8 cellular contexts compared by ENCODE assay signal in the genomic region with DNA sequence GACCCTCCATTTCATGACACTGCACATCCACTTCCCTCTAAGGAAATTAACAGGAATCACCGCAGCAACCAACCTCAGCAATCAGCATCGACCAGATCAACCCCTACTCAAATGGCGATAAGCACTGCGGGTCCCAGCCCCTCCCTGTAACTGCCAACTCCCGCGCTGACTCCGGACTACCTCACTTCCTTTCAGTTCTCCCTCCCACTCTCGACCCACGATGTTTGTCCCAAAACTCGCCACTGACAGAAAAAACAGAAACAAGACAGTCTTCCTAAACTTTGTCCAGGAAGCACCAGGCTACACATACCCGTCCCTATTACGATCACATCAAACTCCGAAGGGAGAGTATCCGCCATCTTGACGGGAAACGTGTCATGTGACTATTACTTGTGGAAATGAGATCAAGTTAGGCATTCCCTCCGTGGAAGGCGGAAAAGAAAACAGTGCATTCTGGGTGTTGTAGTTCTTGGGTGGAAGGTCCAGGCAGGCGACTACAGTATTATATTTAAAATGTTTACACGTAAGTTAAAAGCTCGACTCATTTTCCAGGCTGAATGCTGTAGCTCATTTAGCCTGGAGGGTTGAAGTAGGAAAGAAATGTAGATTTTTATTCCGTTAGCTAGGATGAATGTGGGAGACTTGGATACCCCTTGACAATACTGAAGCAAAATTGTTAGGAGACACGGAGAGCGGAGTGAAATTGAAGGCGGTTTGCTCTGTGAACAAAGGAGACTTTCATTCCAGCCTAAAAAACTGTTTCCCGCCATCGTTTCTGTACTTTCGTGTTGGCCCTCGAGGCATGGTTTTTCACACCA. TPM values are rescaled to one million over a fixed set of nuclear protein-coding genes. Genes with fewer than 3 reads are reported as not detected.
DNase-seq lines count a peak whose midpoint lies in the region; ATAC-seq and TF ChIP-seq lines count a peak whose summit lies in the region.

A gene with protein sequence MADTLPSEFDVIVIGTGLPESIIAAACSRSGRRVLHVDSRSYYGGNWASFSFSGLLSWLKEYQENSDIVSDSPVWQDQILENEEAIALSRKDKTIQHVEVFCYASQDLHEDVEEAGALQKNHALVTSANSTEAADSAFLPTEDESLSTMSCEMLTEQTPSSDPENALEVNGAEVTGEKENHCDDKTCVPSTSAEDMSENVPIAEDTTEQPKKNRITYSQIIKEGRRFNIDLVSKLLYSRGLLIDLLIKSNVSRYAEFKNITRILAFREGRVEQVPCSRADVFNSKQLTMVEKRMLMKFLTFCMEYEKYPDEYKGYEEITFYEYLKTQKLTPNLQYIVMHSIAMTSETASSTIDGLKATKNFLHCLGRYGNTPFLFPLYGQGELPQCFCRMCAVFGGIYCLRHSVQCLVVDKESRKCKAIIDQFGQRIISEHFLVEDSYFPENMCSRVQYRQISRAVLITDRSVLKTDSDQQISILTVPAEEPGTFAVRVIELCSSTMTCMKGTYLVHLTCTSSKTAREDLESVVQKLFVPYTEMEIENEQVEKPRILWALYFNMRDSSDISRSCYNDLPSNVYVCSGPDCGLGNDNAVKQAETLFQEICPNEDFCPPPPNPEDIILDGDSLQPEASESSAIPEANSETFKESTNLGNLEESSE (minus strand): TSS at position 385 of the 818 bp plus-strand sequence. CDS start 26 bp downstream, at position 359.

- H3K9me3 ChIP-seq in duodenal mucosa (ENCODE audit: control insufficient read depth in 1 of 2, low read length in 2 of 2) (no peaks in the 10 kb centered on the region), lower lobe of right lung (no peaks in the 10 kb centered on the region)

- H3K4me3 ChIP-seq in duodenal mucosa (ENCODE audit: low read depth in 1 of 2, low read length in 2 of 2) (peak within 1 kb of the TSS; percentile 87 to 90), lower lobe of right lung (peak within 1 kb of the TSS; percentile 65)

- intact Hi-C loops in lower lobe of right lung (cut with DNase I) = no loop called here

- H3K27me3 ChIP-seq in duodenal mucosa (ENCODE audit: control insufficient read depth in 1 of 2, insufficient read depth in 2 of 2, low read length in 2 of 2) (no peaks in the 10 kb centered on the region), lower lobe of right lung (ENCODE audit: low read depth) (no peaks in the 10 kb centered on the region)

- peak; percentile 99 for ATAC-seq in GM19035 (IDR thresholded peaks at IDR 0.05; ENCODE audit: unreplicated experiment)
- ATAC-seq in HG03354 (IDR thresholded peaks at IDR 0.05; ENCODE audit: poor library complexity, severe bottlenecking, unreplicated experiment) = peak; percentile 99
- ATAC-seq in lower lobe of right lung = peak; percentile 93 to 99

- peak within 1 kb of the TSS; percentile 74 to 79 for H3K9ac ChIP-seq in duodenal mucosa (ENCODE audit: low read depth in 1 of 2, low read length in 2 of 2)

- TF ChIP-seq CTCF in lower lobe of right lung (IDR thresholded peaks at IDR 0.05) = no peak

- peak within 1 kb of the TSS; percentile 61 for H3K27ac ChIP-seq in duodenal mucosa (ENCODE audit: low read depth, low read length)
- H3K27ac ChIP-seq in lower lobe of right lung = peak within 1 kb of the TSS; percentile 84

- DNase-seq in 8988T (peak; percentile 14), lower lobe of right lung (peak; percentile 49), amniotic stem cell (lab: John Stamatoyannopoulos, UW) (no peak)
- DNase-seq in activated CD4-positive, CD25-positive, alpha-beta regulatory T cell treated with anti-CD3 and anti-CD28 coated beads, Interleukin-2, amount 50 U/mL, for 72 hours = peak; percentile 47
- DNase-seq in stimulated activated CD4-positive, alpha-beta T cell treated with anti-CD3 and anti-CD28 coated beads, TNF-alpha, amount 100 ng/mL, for 48 hours (ENCODE audit: low read depth in 3 of 3) = peak; percentile 9 to 28 (median 21)

- H3K4me1 ChIP-seq in duodenal mucosa (ENCODE audit: control insufficient read depth in 1 of 2, insufficient read depth in 2 of 2, low read length in 2 of 2) (peaks cover 0 to 5% of the 10 kb centered on the region in 2 donors), lower lobe of right lung (no peaks in the 10 kb centered on the region)

- H3K36me3 ChIP-seq in duodenal mucosa (ENCODE audit: control insufficient read depth in 1 of 2, insufficient read depth in 2 of 2, low read length in 2 of 2) (no peaks in the 10 kb centered on the region), lower lobe of right lung (no peaks in the 10 kb centered on the region)

RNA-seq across cellular contexts. Expression of the gene that starts here (rescaled TPM):
- total RNA-seq in lower lobe of right lung = 21.9 TPM
